In genomic region chr16:67407788-67408452, GRCh38 we compare ENCODE assay signal across 2 cellular contexts.
TF ChIP-seq lines count a peak whose summit lies in the region.

No MANE protein-coding gene starts in this region.

TF ChIP-seq in IMR-90, 13 proteins besides CTCF, POLR2A, EP300 and RAD21:
- TF ChIP-seq NFE2L2 (IDR thresholded peaks at IDR 0.05; ENCODE audit: low read depth, low read length) (no peak), CEBPB (IDR thresholded peaks at IDR 0.05; ENCODE audit: low read depth, low read length) (no peak), RCOR1 (IDR thresholded peaks at IDR 0.05; ENCODE audit: insufficient replicate concordance, low read length) (no peak), SMC3 (IDR thresholded peaks at IDR 0.05; ENCODE audit: low read depth, low read length) (no peak), FOS (IDR thresholded peaks at IDR 0.05; ENCODE audit: low read depth, low read length) (no peak), MAFK (IDR thresholded peaks at IDR 0.05; ENCODE audit: low read depth, low read length) (no peak), MAZ (IDR thresholded peaks at IDR 0.05; ENCODE audit: borderline replicate concordance, low read depth, low read length) (no peak)

TF ChIP-seq in endothelial cell of umbilical vein, 7 proteins besides CTCF, POLR2A, EP300 and RAD21:
- TF ChIP-seq MAX (IDR thresholded peaks at IDR 0.05; ENCODE audit: insufficient read depth, insufficient read length) = no peak
